Comparison of ENCODE assay signal across 9 cellular contexts in the genomic region with DNA sequence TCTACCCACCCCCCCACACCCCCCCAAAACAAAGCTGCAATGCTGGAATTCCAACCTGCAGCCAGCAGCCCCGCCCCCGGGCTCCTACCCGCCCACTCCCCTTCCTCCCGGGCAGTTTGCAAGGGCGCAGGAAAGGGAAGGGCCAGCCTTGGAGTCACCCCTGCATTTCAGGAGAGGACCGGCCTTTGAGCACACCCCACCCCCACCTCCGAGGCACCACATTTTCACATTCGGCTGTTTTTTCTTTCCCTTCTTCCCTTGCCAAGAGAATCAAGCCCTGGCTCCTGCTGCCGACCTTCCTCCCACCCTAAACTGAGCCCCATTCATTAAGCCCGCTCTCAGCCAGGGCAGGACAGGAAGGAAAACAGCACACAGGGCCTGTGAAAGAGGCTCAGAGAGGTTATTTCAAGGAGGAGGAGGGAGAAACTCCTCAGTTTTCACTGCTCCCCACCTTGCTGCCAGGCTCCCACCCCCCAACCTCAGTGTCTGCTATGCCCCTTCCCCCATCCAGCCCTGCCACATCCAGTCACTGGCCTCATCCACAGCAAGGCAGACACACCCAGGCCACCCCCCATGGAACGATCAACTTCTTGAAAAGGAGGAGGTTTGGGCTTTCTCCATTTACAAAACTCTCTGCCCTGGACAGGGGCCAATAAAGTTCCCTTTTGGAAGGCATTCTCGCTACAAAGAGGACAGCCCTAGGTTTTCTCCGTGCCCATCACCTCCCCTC. TPM values are rescaled to one million over a fixed set of nuclear protein-coding genes. Genes with fewer than 3 reads are reported as not detected.
DNase-seq lines count a peak whose midpoint lies in the region; ATAC-seq and TF ChIP-seq lines count a peak whose summit lies in the region.
"Had no signal": no experiment of that assay in that cellular context is flagged by ENCODE, and none has a peak within 500 bp of the region (broad histone marks: within the 10 kb centered on the region; RNA-seq: fewer than 3 reads in every experiment).

No MANE protein-coding gene starts in this region.

- peak overlapping the region; percentile 62 for H3K4me2 ChIP-seq in mesenchymal stem cell (ENCODE audit: low read length, poor library complexity, severe bottlenecking)
- H3K4me2 ChIP-seq in PC-3 (ENCODE audit: low read length), result no peak overlapping the region

- H3K9me3 ChIP-seq in mesenchymal stem cell (ENCODE audit: control insufficient read depth, low read length) (no peaks in the 10 kb centered on the region), PC-3 (ENCODE audit: low read length) (no peaks in the 10 kb centered on the region)

- H3K4me1 Mint-ChIP-seq in type B pancreatic cell (ENCODE audit: unreplicated experiment), result peaks cover 85% of the 10 kb centered on the region

- H3K4me3 ChIP-seq in mesenchymal stem cell (ENCODE audit: insufficient read depth in 1 of 2, low read depth in 1 of 2, low read length in 2 of 2) (peak overlapping the region in 1 of 2 experiments; percentile 66), PC-3 (ENCODE audit: low read length) (no peak overlapping the region)

- H3K36me3 ChIP-seq in mesenchymal stem cell (ENCODE audit: control insufficient read depth in 1 of 2, insufficient read depth in 2 of 2, low read depth in 1 of 2, low read length in 2 of 2), result peaks cover 56 to 66% of the 10 kb centered on the region in 2 experiments
- H3K36me3 ChIP-seq in PC-3 (ENCODE audit: low read depth, low read length), result no peaks in the 10 kb centered on the region

- H2AK5ac ChIP-seq in mesenchymal stem cell (ENCODE audit: low read length, severe bottlenecking), result peak overlapping the region; percentile 70

- no peaks in the 10 kb centered on the region for H3K27me3 ChIP-seq in mesenchymal stem cell (ENCODE audit: control insufficient read depth in 1 of 2, insufficient read depth in 1 of 2, low read length in 2 of 2)
- no peaks in the 10 kb centered on the region for H3K27me3 ChIP-seq in PC-3 (ENCODE audit: low read length)

- H2AFZ ChIP-seq in mesenchymal stem cell (ENCODE audit: low read depth, low read length), result no peak overlapping the region
- H2AFZ ChIP-seq in PC-3 (ENCODE audit: low read length), result no peak overlapping the region

- H3K36me3 Mint-ChIP-seq in type B pancreatic cell, result peaks cover 31% of the 10 kb centered on the region

- no peak for TF ChIP-seq CTCF in type B pancreatic cell (conservative IDR thresholded peaks at IDR 0.05)
- TF ChIP-seq CTCF in PC-3 (conservative IDR thresholded peaks at IDR 0.05; ENCODE audit: low read depth, low read length), result no peak

- peak overlapping the region; percentile 75 for H4K8ac ChIP-seq in mesenchymal stem cell (ENCODE audit: low read length)

- H2BK15ac ChIP-seq in mesenchymal stem cell (ENCODE audit: low read depth, poor library complexity, severe bottlenecking), result peak overlapping the region; percentile 86

- peak overlapping the region in 1 of 2 experiments; percentile 8 for H3K4ac ChIP-seq in mesenchymal stem cell (ENCODE audit: low read depth in 1 of 2, low read length in 2 of 2)

- peak overlapping the region; percentile 91 for H3K27ac Mint-ChIP-seq in type B pancreatic cell

- peaks cover 14% of the 10 kb centered on the region for H3K79me2 ChIP-seq in PC-3 (ENCODE audit: low read length)

- H2BK5ac ChIP-seq in mesenchymal stem cell (ENCODE audit: low read depth, low read length, poor library complexity, severe bottlenecking), result peak overlapping the region; percentile 31

- H3K9ac ChIP-seq in mesenchymal stem cell (ENCODE audit: low read length), result peak overlapping the region; percentile 79
- H3K9ac ChIP-seq in PC-3 (ENCODE audit: low read length), result no peak overlapping the region

- H3F3A ChIP-seq in PC-3 (ENCODE audit: low read length, unreplicated experiment), result no peaks in the 10 kb centered on the region

- intact Hi-C loops in PC-3 (cut with micrococcal nuclease), result loop anchor here (10.0 kb wide), 1 partner anchor 105 kb away; no protein-coding TSS in a partner anchor

- H3K4me1 ChIP-seq in mesenchymal stem cell (ENCODE audit: control insufficient read depth, insufficient read depth, low read depth, low read length), result peaks cover 64% of the 10 kb centered on the region
- H3K4me1 ChIP-seq in PC-3 (ENCODE audit: insufficient read depth, low read length), result peaks cover 36% of the 10 kb centered on the region

- H3K14ac ChIP-seq in mesenchymal stem cell (ENCODE audit: low read length in 2 of 2), result no peak overlapping the region

- peak overlapping the region; percentile 78 for H3K4me3 Mint-ChIP-seq in type B pancreatic cell

- no TSS peak for BruUV-seq in PC-3 (replicated peaks; lab: Mats Ljungman, UMichigan)

- H3K9me2 ChIP-seq in PC-3 (replicated peaks; ENCODE audit: low read length), result no peaks in the 10 kb centered on the region

- CTCF ChIA-PET in PC-3 (lab: Charles Lee), result no interaction called here

- no peak overlapping the region for H3K23ac ChIP-seq in mesenchymal stem cell (ENCODE audit: low read length in 2 of 2)

- H3K18ac ChIP-seq in mesenchymal stem cell (ENCODE audit: low read depth in 1 of 2, low read length in 2 of 2), result peak overlapping the region; percentile 52 to 74

- no peaks in the 10 kb centered on the region for H4K20me1 ChIP-seq in PC-3 (ENCODE audit: low read length)

- POLR2A ChIA-PET in PC-3 (lab: Charles Lee; ENCODE audit: unreplicated experiment), result no interaction called here

- H4K91ac ChIP-seq in mesenchymal stem cell (ENCODE audit: low read length), result peak overlapping the region; percentile 70

- DNase-seq in activated T-cell treated with anti-CD3 and anti-CD28 coated beads, Interleukin-2, amount 50 U/mL, for 1 hour, result peak; percentile 27
- DNase-seq in activated T-cell treated with anti-CD3 and anti-CD28 coated beads for 4 hours (no peak), cerebellar cortex (ENCODE audit: low spot score) (peak; percentile 32), mesenchymal stem cell (peak; percentile 40), type B pancreatic cell (ENCODE audit: extremely low spot score, unreplicated experiment) (no peak), PC-3 (no peak), NCI-H2171 treated with DMSO at 0.1 percent for 48 hours (lab: John Stamatoyannopoulos, UW) (no peak), SHP77 (lab: John Stamatoyannopoulos, UW) (no peak)
- DNase-seq: cerebellar nuclear complex had no signal

- no peaks in the 10 kb centered on the region for H3K27me3 Mint-ChIP-seq in type B pancreatic cell

- peak overlapping the region; percentile 54 for H2BK120ac ChIP-seq in mesenchymal stem cell (ENCODE audit: low read depth, low read length)

- ATAC-seq in PC-3, result no peak

- peak overlapping the region; percentile 65 to 75 for H2BK12ac ChIP-seq in mesenchymal stem cell (ENCODE audit: low read length in 2 of 2)

- H3K79me1 ChIP-seq in mesenchymal stem cell (replicated peaks; ENCODE audit: low read length, poor library complexity, severe bottlenecking), result no peaks in the 10 kb centered on the region

- peak overlapping the region; percentile 83 for H3K27ac ChIP-seq in mesenchymal stem cell (ENCODE audit: low read length, poor library complexity, severe bottlenecking)
- no peak overlapping the region for H3K27ac ChIP-seq in PC-3 (ENCODE audit: low read length)

- H3K9me3 Mint-ChIP-seq in type B pancreatic cell, result no peaks in the 10 kb centered on the region

- 22% methylated on average over 12 of the region's 13 CpGs for WGBS in mesenchymal stem cell

RNA-seq across cellular contexts. Expression of gene SMAD7, which starts 11.2 kb away (rescaled TPM):
- 9.6 TPM for polyA plus RNA-seq in mesenchymal stem cell (2013, experiment 1 of 2)
- polyA plus RNA-seq in mesenchymal stem cell (2013, experiment 2 of 2), result 9.9 TPM
- total RNA-seq in type B pancreatic cell (ENCODE audit: low replicate concordance), result 17.8 and 30.9 TPM in 2 replicates
- total RNA-seq in PC-3 (2014; rRNA removed), result 7.9 and 9.4 TPM in 2 replicates

Comparison
In these comparisons a context has a peak if more than half of its experiments do, and no peak if none do; other contexts are left out.
1. DNase-seq: peak in activated T-cell treated with anti-CD3 and anti-CD28 coated beads, Interleukin-2, amount 50 U/mL, for 1 hour (single experiment), cerebellar cortex (single experiment) and mesenchymal stem cell (single experiment); none in activated T-cell treated with anti-CD3 and anti-CD28 coated beads for 4 hours (single experiment), type B pancreatic cell (single experiment), PC-3 (single experiment), NCI-H2171 treated with DMSO at 0.1 percent for 48 hours (single experiment) and SHP77 (0 of 2).